1 cellular context compared by ENCODE assay signal in genomic region chr2:186589733-186590537, GRCh38.
A peak's percentile ranks its signal among the peaks of the same experiment; 100 is the strongest.
TF ChIP-seq lines count a peak whose summit lies in the region.

Gene ITGAV, plus strand, starts transcription at chr2:186590056. Its CDS starts 283 bp downstream, at chr2:186590339.

TF ChIP-seq in WTC11, 78 proteins besides CTCF, POLR2A, EP300 and RAD21 (continued from another document and continues in another):
- TF ChIP-seq STAT6 (CRISPR knock-in tag; conservative IDR thresholded peaks at IDR 0.05; ENCODE audit: low read depth): no peak
- TF ChIP-seq AR (CRISPR knock-in tag; IDR thresholded peaks at IDR 0.05): no peak
- peak; percentile 48; the same call in 1 of the 2 replicates for TF ChIP-seq FOXP4 (CRISPR knock-in tag; IDR thresholded peaks at IDR 0.05)
- 0 out of 2 replicates have a peak, but pooled peaks have one; percentile 78 for TF ChIP-seq AFF4 (CRISPR knock-in tag; IDR thresholded peaks at IDR 0.05; ENCODE audit: borderline replicate concordance)
- peak; percentile 99 for TF ChIP-seq KAT7 (CRISPR knock-in tag; IDR thresholded peaks at IDR 0.05; ENCODE audit: borderline replicate concordance)
- peak; percentile 84; the same call in 1 of the 2 replicates for TF ChIP-seq FOXK1 (CRISPR knock-in tag; IDR thresholded peaks at IDR 0.05)
- TF ChIP-seq NR2C2 (CRISPR knock-in tag; IDR thresholded peaks at IDR 0.05): no peak
- TF ChIP-seq TEAD1 (CRISPR knock-in tag; IDR thresholded peaks at IDR 0.05): peak; percentile 84
- TF ChIP-seq HMGXB4 (CRISPR knock-in tag; IDR thresholded peaks at IDR 0.05): peak; percentile 99
- TF ChIP-seq ZNF232 (CRISPR knock-in tag; IDR thresholded peaks at IDR 0.05): peak; percentile 87; the same call in 1 of the 2 replicates
- peak; percentile 61; the same call in 1 of the 2 replicates for TF ChIP-seq ZNF281 (CRISPR knock-in tag; IDR thresholded peaks at IDR 0.05)
- TF ChIP-seq ERG (CRISPR knock-in tag; IDR thresholded peaks at IDR 0.05): no peak
- peak; percentile 68 for TF ChIP-seq GABPB1 (CRISPR knock-in tag; IDR thresholded peaks at IDR 0.05)
- TF ChIP-seq ZNF317 (CRISPR knock-in tag; IDR thresholded peaks at IDR 0.05; ENCODE audit: borderline replicate concordance, low read depth): no peak
- peak; percentile 66 for TF ChIP-seq MYBL2 (CRISPR knock-in tag; IDR thresholded peaks at IDR 0.05)
- peak; percentile 28; the same call in 1 of the 2 replicates for TF ChIP-seq SMAD3 (CRISPR knock-in tag; IDR thresholded peaks at IDR 0.05; ENCODE audit: borderline replicate concordance)
- no peak for TF ChIP-seq ESRRA (CRISPR knock-in tag; IDR thresholded peaks at IDR 0.05; ENCODE audit: borderline replicate concordance)
- TF ChIP-seq USF1 (CRISPR knock-in tag; IDR thresholded peaks at IDR 0.05): peak; percentile 17; the same call in 1 of the 2 replicates
- peak; percentile 72; the same call in 1 of the 2 replicates for TF ChIP-seq ARID4B (CRISPR knock-in tag; IDR thresholded peaks at IDR 0.05; ENCODE audit: borderline replicate concordance)
- TF ChIP-seq ZNF263 (CRISPR knock-in tag; IDR thresholded peaks at IDR 0.05; ENCODE audit: low read depth): peak; percentile 76; the same call in 1 of the 2 replicates
- peak; percentile 62; the same call in 1 of the 2 replicates for TF ChIP-seq CREM (CRISPR knock-in tag; IDR thresholded peaks at IDR 0.05)
- no peak for TF ChIP-seq ZNF512 (CRISPR knock-in tag; IDR thresholded peaks at IDR 0.05; ENCODE audit: borderline replicate concordance)
- peak; percentile 64; the same call in 1 of the 2 replicates for TF ChIP-seq ZNF219 (CRISPR knock-in tag; IDR thresholded peaks at IDR 0.05; ENCODE audit: borderline replicate concordance)
- TF ChIP-seq SMAD4 (CRISPR knock-in tag; IDR thresholded peaks at IDR 0.05): no peak
